11 cellular contexts compared by ENCODE assay signal in genomic region chr3:50390523-50391177, GRCh38. TPM values are rescaled to one million over a fixed set of nuclear protein-coding genes. Genes with fewer than 3 reads are reported as not detected.
DNase-seq lines count a peak whose midpoint lies in the region; ATAC-seq, FAIRE-seq and TF ChIP-seq lines count a peak whose summit lies in the region.
"Had no signal": no experiment of that assay in that cellular context is flagged by ENCODE, and none has a peak within 500 bp of the region (broad histone marks: within the 10 kb centered on the region; RNA-seq: fewer than 3 reads in every experiment).

No MANE protein-coding gene starts in this region.

- intact Hi-C loops in Right ventricle myocardium superior (cut with DNase I): no loop called here
- intact Hi-C loops in posterior cingulate gyrus (cut with DNase I): no loop called here

- ATAC-seq in SK-N-SH treated with all-trans-retinoic acid at 6 μM for 48 hours (peak; percentile 54), Right ventricle myocardium superior (ENCODE audit: poor library complexity) (peak; percentile 83), GM18868 (IDR thresholded peaks at IDR 0.05; ENCODE audit: unreplicated experiment) (no peak)
- ATAC-seq: stimulated activated naive CD8-positive, alpha-beta T cell treated with anti-CD3 and anti-CD28 coated beads, Interleukin-15, Interleukin-2, amounts not matched to agents 100 U/mL and 50 U/mL, for 24 hours had no signal

- peak; percentile 57 for DNase-seq in DMS79 treated with DMSO at 0.1 percent for 48 hours (lab: John Stamatoyannopoulos, UW)
- peak; percentile 87 for DNase-seq in Right ventricle myocardium superior
- DNase-seq in posterior cingulate gyrus: peak; percentile 31 to 92 (median 58)
- DNase-seq in central memory CD4-positive, alpha-beta T cell: no peak
- DNase-seq in urothelium cell line (ENCODE audit: low spot score): no peak
- no peak for DNase-seq in putamen (ENCODE audit: low spot score)
- DNase-seq: activated T-cell treated with anti-CD3 and anti-CD28 coated beads, Interleukin-2, amount 50 U/mL, for 48 hours; stimulated activated CD4-positive, alpha-beta T cell treated with anti-CD3 and anti-CD28 coated beads, Interleukin-12 subunit alpha, Interleukin-12 subunit beta, amount 100 ng/mL, for 4 hours; stimulated activated naive CD8-positive, alpha-beta T cell treated with anti-CD3 and anti-CD28 coated beads, Interleukin-15, Interleukin-2, amounts not matched to agents 100 U/mL and 50 U/mL, for 24 hours had no signal

- FAIRE-seq in urothelium cell line (lab: Jason Lieb, UNC): no peak

TF ChIP-seq in SK-N-SH treated with all-trans-retinoic acid at 6 μM for 48 hours, 23 proteins besides CTCF, POLR2A, EP300 and RAD21:
- TF ChIP-seq ZFP30 (CRISPR knock-in tag; IDR thresholded peaks at IDR 0.05) (no peak), ZNF8 (CRISPR knock-in tag; IDR thresholded peaks at IDR 0.05) (0 out of 2 replicates have a peak, but pooled peaks have one; percentile 11), TCF4 (CRISPR knock-in tag; IDR thresholded peaks at IDR 0.05; ENCODE audit: borderline replicate concordance) (peak; percentile 61; the same call in 1 of the 2 replicates), TSHZ2 (CRISPR knock-in tag; IDR thresholded peaks at IDR 0.05) (peak; percentile 90)

RNA-seq across cellular contexts. Expression of gene TMEM115, which starts 31.3 kb away (rescaled TPM):
- total RNA-seq in Right ventricle myocardium superior: 24.9 TPM

RNA-seq across cellular contexts. Expression of gene CYB561D2, which starts 40.0 kb away (rescaled TPM):
- 5.6 TPM for total RNA-seq in Right ventricle myocardium superior

RNA-seq across cellular contexts. Expression of gene NPRL2, which starts 40.1 kb away (rescaled TPM):
- 14.8 TPM for total RNA-seq in Right ventricle myocardium superior

RNA-seq across cellular contexts. Expression of gene ZMYND10, which starts 45.1 kb away (rescaled TPM):
- not detected for total RNA-seq in Right ventricle myocardium superior

RNA-seq across cellular contexts. Expression of gene RASSF1, which starts 50.0 kb away (rescaled TPM):
- total RNA-seq in Right ventricle myocardium superior: 14.1 TPM

Comparison
In these comparisons a context has a peak if more than half of its experiments do, and no peak if none do; other contexts are left out.
1. DNase-seq: peak in DMS79 treated with DMSO at 0.1 percent for 48 hours (single experiment), Right ventricle myocardium superior (single experiment) and posterior cingulate gyrus (10 of 10); none in central memory CD4-positive, alpha-beta T cell (single experiment), urothelium cell line (single experiment) and putamen (single experiment).